In the genomic region with DNA sequence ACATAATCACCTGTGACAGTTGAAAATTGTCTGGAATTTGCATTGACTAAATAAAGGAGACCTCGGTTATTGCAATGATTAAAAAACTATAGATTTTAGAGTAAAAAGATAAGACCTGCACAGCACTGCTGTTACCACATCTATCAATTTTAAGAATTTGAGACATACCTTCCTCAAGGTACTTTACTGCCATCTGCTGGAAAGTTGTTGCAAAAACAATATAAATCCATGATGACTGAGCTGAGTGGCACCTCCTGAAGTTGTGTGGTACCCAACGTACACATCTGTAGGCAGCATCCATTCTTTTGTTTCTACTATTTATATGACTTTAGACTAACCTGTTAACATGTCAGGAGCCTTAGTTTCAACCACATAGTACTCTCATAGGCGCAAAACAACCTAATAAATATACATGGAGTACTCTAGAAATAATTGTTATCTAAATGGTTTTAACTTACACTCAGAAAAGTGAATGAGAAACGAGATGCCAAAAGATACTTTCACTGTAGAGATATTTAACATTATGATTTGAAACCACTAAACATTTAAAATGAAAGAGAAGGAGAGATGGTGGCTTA, we compare ENCODE assay signal across 8 cellular contexts.
DNase-seq lines count a peak whose midpoint lies in the region; TF ChIP-seq lines count a peak whose summit lies in the region.

No MANE protein-coding gene starts in this region.

- intact Hi-C loops in activated CD4-positive, alpha-beta T cell treated with anti-CD3 and anti-CD28 coated beads, Interleukin-2, amount 10 ng/mL, durations not matched to agents 24 days and 14 days (cut with micrococcal nuclease) = loop anchor here (1.0 kb wide), 2 partner anchors 306 to 695 kb away; no protein-coding TSS in a partner anchor

- H3K9me3 Mint-ChIP-seq in activated CD4-positive, alpha-beta T cell treated with anti-CD3 and anti-CD28 coated beads, Interleukin-2, amount 10 ng/mL, durations not matched to agents 24 days and 14 days = no peaks in the 10 kb centered on the region
- H3K9me3 Mint-ChIP-seq in neural crest cell = no peaks in the 10 kb centered on the region

- H3K27ac Mint-ChIP-seq in activated CD4-positive, alpha-beta T cell treated with anti-CD3 and anti-CD28 coated beads, Interleukin-2, amount 10 ng/mL, durations not matched to agents 24 days and 14 days = no peak overlapping the region
- no peak overlapping the region for H3K27ac Mint-ChIP-seq in neural crest cell (ENCODE audit: unreplicated experiment)

- H3K9me3 ChIP-seq in HEK293 (ENCODE audit: control insufficient read depth, insufficient read depth, low read depth, low read length) = no peaks in the 10 kb centered on the region

- no peaks in the 10 kb centered on the region for H3K4me1 Mint-ChIP-seq in activated CD4-positive, alpha-beta T cell treated with anti-CD3 and anti-CD28 coated beads, Interleukin-2, amount 10 ng/mL, durations not matched to agents 24 days and 14 days
- peaks cover 12% of the 10 kb centered on the region for H3K4me1 Mint-ChIP-seq in neural crest cell

- H3K27me3 Mint-ChIP-seq in activated CD4-positive, alpha-beta T cell treated with anti-CD3 and anti-CD28 coated beads, Interleukin-2, amount 10 ng/mL, durations not matched to agents 24 days and 14 days = no peaks in the 10 kb centered on the region
- H3K27me3 Mint-ChIP-seq in neural crest cell (ENCODE audit: low read depth) = no peaks in the 10 kb centered on the region

- H3K4me3 Mint-ChIP-seq in activated CD4-positive, alpha-beta T cell treated with anti-CD3 and anti-CD28 coated beads, Interleukin-2, amount 10 ng/mL, durations not matched to agents 24 days and 14 days = no peak overlapping the region
- no peak overlapping the region for H3K4me3 Mint-ChIP-seq in neural crest cell

- H3K4me1 ChIP-seq in HEK293 (ENCODE audit: control insufficient read depth, insufficient read depth, low read length) = no peaks in the 10 kb centered on the region

- CTCF ChIA-PET in HEK293 (lab: Yijun Ruan, JAX) = interaction anchor here (0.7 to 3.0 kb wide), 15 partner anchors 8 to 1258 kb away, joined by 3 to 30 read pairs (median 4); no protein-coding TSS in a partner anchor

- peak; percentile 82 for DNase-seq in activated CD4-positive, alpha-beta T cell treated with anti-CD3 and anti-CD28 coated beads, Interleukin-2, amount 10 ng/mL, durations not matched to agents 24 days and 14 days
- no peak for DNase-seq in activated CD4-positive, alpha-beta T cell treated with anti-CD3 and anti-CD28 coated beads, Interleukin-2, amount 50 U/mL, for 1 hour
- DNase-seq in NCI-H1436 treated with DMSO at 0.1 percent for 48 hours (lab: John Stamatoyannopoulos, UW) (peak; percentile 10), SKM-1 (lab: John Stamatoyannopoulos, UW; ENCODE audit: unreplicated experiment) (peak; percentile 7), fibroblast of mammary gland (ENCODE audit: low read depth) (peak; percentile 72), neural crest cell (ENCODE audit: low read depth, low spot score) (no peak), 8988T (no peak)

- H3K36me3 ChIP-seq in HEK293 (ENCODE audit: control insufficient read depth in 2 of 2, insufficient read depth in 1 of 2, low read length in 2 of 2) = peaks cover 0 to 55% of the 10 kb centered on the region in 2 experiments; a peak in 2 of 3 replicates

- no peak overlapping the region for H3K4me3 ChIP-seq in HEK293 (ENCODE audit: low read depth, low read length)
- no peak overlapping the region for H3K4me3 ChIP-seq in fibroblast of mammary gland (ENCODE audit: control insufficient read depth, low read depth, low read length)

- POLR2A ChIA-PET in HEK293 (lab: Yijun Ruan, JAX) = no interaction called here

- TF ChIP-seq CTCF in HEK293 (tag by site-specific recombination; IDR thresholded peaks at IDR 0.05) (no peak), fibroblast of mammary gland (conservative IDR thresholded peaks at IDR 0.05; ENCODE audit: control insufficient read depth, insufficient read depth, low read depth, low read length) (peak; percentile 55), neural crest cell (conservative IDR thresholded peaks at IDR 0.05) (peak; percentile 77)

- H3K27ac ChIP-seq in HEK293 (ENCODE audit: extremely low read depth, low read depth, low read length) = no peak overlapping the region

- peaks cover 6% of the 10 kb centered on the region for H3K36me3 Mint-ChIP-seq in activated CD4-positive, alpha-beta T cell treated with anti-CD3 and anti-CD28 coated beads, Interleukin-2, amount 10 ng/mL, durations not matched to agents 24 days and 14 days (ENCODE audit: low read depth)
- H3K36me3 Mint-ChIP-seq in neural crest cell (ENCODE audit: low read depth) = peaks cover 10% of the 10 kb centered on the region

TF ChIP-seq in HEK293, 187 proteins besides CTCF, POLR2A, EP300 and RAD21:
- TF ChIP-seq ZNF654 (tag by site-specific recombination; IDR thresholded peaks at IDR 0.05; ENCODE audit: low read depth) = peak; percentile 65
- no peak for TF ChIP-seq KLF10 (tag by site-specific recombination; IDR thresholded peaks at IDR 0.05)
- TF ChIP-seq YY2 (tag by site-specific recombination; IDR thresholded peaks at IDR 0.05) = no peak
- no peak for TF ChIP-seq ZNF292 (tag by site-specific recombination; IDR thresholded peaks at IDR 0.05; ENCODE audit: borderline replicate concordance, low read depth)
- TF ChIP-seq, protein P1, sequence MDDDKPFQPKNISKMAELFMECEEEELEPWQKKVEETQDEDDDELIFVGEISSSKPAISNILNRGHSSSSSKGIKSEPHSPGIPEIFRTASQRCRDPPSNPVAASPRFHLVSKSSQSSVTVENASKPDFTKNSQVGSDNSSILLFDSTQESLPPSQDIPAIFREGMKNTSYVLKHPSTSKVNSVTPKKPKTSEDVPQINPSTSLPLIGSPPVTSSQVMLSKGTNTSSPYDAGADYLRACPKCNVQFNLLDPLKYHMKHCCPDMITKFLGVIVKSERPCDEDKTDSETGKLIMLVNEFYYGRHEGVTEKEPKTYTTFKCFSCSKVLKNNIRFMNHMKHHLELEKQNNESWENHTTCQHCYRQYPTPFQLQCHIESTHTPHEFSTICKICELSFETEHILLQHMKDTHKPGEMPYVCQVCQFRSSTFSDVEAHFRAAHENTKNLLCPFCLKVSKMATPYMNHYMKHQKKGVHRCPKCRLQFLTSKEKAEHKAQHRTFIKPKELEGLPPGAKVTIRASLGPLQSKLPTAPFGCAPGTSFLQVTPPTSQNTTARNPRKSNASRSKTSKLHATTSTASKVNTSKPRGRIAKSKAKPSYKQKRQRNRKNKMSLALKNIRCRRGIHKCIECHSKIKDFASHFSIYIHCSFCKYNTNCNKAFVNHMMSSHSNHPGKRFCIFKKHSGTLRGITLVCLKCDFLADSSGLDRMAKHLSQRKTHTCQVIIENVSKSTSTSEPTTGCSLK (tag by site-specific recombination; IDR thresholded peaks at IDR 0.05) = no peak
- no peak for TF ChIP-seq ZNF211 (tag by site-specific recombination; IDR thresholded peaks at IDR 0.05; ENCODE audit: low read depth)
- no peak for TF ChIP-seq PRDM1 (tag by site-specific recombination; IDR thresholded peaks at IDR 0.05)
- no peak for TF ChIP-seq ZNF175 (tag by site-specific recombination; IDR thresholded peaks at IDR 0.05)
- TF ChIP-seq, protein P2, sequence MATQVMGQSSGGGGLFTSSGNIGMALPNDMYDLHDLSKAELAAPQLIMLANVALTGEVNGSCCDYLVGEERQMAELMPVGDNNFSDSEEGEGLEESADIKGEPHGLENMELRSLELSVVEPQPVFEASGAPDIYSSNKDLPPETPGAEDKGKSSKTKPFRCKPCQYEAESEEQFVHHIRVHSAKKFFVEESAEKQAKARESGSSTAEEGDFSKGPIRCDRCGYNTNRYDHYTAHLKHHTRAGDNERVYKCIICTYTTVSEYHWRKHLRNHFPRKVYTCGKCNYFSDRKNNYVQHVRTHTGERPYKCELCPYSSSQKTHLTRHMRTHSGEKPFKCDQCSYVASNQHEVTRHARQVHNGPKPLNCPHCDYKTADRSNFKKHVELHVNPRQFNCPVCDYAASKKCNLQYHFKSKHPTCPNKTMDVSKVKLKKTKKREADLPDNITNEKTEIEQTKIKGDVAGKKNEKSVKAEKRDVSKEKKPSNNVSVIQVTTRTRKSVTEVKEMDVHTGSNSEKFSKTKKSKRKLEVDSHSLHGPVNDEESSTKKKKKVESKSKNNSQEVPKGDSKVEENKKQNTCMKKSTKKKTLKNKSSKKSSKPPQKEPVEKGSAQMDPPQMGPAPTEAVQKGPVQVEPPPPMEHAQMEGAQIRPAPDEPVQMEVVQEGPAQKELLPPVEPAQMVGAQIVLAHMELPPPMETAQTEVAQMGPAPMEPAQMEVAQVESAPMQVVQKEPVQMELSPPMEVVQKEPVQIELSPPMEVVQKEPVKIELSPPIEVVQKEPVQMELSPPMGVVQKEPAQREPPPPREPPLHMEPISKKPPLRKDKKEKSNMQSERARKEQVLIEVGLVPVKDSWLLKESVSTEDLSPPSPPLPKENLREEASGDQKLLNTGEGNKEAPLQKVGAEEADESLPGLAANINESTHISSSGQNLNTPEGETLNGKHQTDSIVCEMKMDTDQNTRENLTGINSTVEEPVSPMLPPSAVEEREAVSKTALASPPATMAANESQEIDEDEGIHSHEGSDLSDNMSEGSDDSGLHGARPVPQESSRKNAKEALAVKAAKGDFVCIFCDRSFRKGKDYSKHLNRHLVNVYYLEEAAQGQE (tag by site-specific recombination; IDR thresholded peaks at IDR 0.05) = no peak
- TF ChIP-seq ZNF660 (tag by site-specific recombination; IDR thresholded peaks at IDR 0.05) = 0 out of 2 replicates have a peak, but pooled peaks have one; percentile 37
TF ChIP-seq in HEK293: peak in this region for 2.

Comparison
In these comparisons a context has a peak if more than half of its experiments do, and no peak if none do; other contexts are left out.
1. DNase-seq: peak in activated CD4-positive, alpha-beta T cell treated with anti-CD3 and anti-CD28 coated beads, Interleukin-2, amount 10 ng/mL, durations not matched to agents 24 days and 14 days (single experiment), NCI-H1436 treated with DMSO at 0.1 percent for 48 hours (single experiment), SKM-1 (single experiment) and fibroblast of mammary gland (single experiment); none in activated CD4-positive, alpha-beta T cell treated with anti-CD3 and anti-CD28 coated beads, Interleukin-2, amount 50 U/mL, for 1 hour (single experiment), neural crest cell (single experiment) and 8988T (single experiment).